18 cellular contexts compared by ENCODE assay signal in the genomic region with DNA sequence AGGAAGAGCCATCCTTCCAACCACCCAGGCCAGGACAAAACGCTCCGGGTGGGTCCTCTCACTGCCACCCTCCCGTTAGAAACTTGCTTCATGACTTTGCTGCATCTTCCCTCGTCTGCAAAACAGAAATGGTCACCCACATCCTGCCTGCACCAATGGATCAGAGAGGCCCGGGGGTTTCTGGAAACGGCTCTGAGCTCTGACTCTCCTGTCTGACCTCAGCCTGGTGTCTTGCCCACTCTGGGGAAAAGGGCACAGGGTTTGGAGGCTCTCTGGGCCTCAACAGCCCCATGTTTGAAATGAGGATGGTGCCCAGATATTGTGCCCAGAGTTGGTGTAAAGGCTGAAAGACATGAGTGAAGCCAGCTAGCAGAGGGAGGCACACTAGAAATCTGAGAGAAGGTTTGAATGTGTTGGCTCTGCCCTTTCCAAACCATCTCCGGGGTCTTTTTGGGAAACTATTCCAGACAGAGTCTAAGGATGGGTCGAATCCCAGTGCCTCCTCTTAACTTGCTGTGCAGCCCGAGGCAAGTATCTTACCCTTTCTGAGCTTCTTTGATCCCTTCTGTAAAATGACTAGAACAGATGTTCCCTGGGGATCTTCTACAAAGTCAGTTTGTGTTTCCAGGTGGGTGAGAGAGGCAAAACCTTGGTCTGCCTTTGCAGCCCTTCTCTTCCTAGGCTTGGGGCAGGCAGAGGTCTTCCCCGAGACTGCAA. TPM values are rescaled to one million over a fixed set of nuclear protein-coding genes. Genes with fewer than 3 reads are reported as not detected.
DNase-seq lines count a peak whose midpoint lies in the region; ATAC-seq, FAIRE-seq and TF ChIP-seq lines count a peak whose summit lies in the region.
"Had no signal": no experiment of that assay in that cellular context is flagged by ENCODE, and none has a peak within 500 bp of the region (broad histone marks: within the 10 kb centered on the region; RNA-seq: fewer than 3 reads in every experiment).

No MANE protein-coding gene starts in this region.

- H3K4me2 ChIP-seq in OCI-LY3 (ENCODE audit: low read length), result peak overlapping the region; percentile 12
- H3K4me2 ChIP-seq: KMS-11 had no signal

- H2AFZ ChIP-seq in OCI-LY3 (ENCODE audit: low read depth, low read length), result no peak overlapping the region

- H4K20me1 ChIP-seq in OCI-LY3 (ENCODE audit: insufficient read depth, low read length), result no peaks in the 10 kb centered on the region

- no peak overlapping the region for H3K4me3 Mint-ChIP-seq in activated CD8-positive, alpha-beta memory T cell treated with anti-CD3 and anti-CD28 coated beads, Interleukin-2, amount 10 ng/mL, durations not matched to agents 7 days and 5 days
- H3K4me3 Mint-ChIP-seq: CD8-positive, alpha-beta T cell; HFFc6 had no signal

- H3K36me3 ChIP-seq in OCI-LY3 (replicated peaks; ENCODE audit: low read depth, low read length) (no peaks in the 10 kb centered on the region), bronchial epithelial cell (ENCODE audit: control insufficient read depth, insufficient read depth, low read length) (peaks cover 4% of the 10 kb centered on the region), pancreas (peaks cover 0 to 15% (median 0%) of the 10 kb centered on the region in 3 donors)
- H3K36me3 ChIP-seq: BE2C had no signal

- no peak overlapping the region for H3K27ac Mint-ChIP-seq in activated CD8-positive, alpha-beta memory T cell treated with anti-CD3 and anti-CD28 coated beads, Interleukin-2, amount 10 ng/mL, durations not matched to agents 7 days and 5 days
- H3K27ac Mint-ChIP-seq: CD8-positive, alpha-beta T cell; HFFc6 had no signal

- H3K36me3 Mint-ChIP-seq in activated CD8-positive, alpha-beta memory T cell treated with anti-CD3 and anti-CD28 coated beads, Interleukin-2, amount 10 ng/mL, durations not matched to agents 7 days and 5 days, result no peaks in the 10 kb centered on the region

- H3K4me1 ChIP-seq in OCI-LY3 (ENCODE audit: low read length) (no peaks in the 10 kb centered on the region), pancreas (no peaks in the 10 kb centered on the region)
- H3K4me1 ChIP-seq: BE2C had no signal

- H3K4me3 ChIP-seq in OCI-LY3 (ENCODE audit: low read length) (no peak overlapping the region), bronchial epithelial cell (ENCODE audit: low read depth, low read length) (no peak overlapping the region), pancreas (no peak overlapping the region)
- H3K4me3 ChIP-seq: SJCRH30 had no signal

- ATAC-seq in activated CD8-positive, alpha-beta memory T cell treated with anti-CD3 and anti-CD28 coated beads, Interleukin-2, amount 10 ng/mL, durations not matched to agents 7 days and 5 days, result peak; percentile 27
- ATAC-seq in pancreas, result no peak

- H3K9me3 ChIP-seq in OCI-LY3 (ENCODE audit: insufficient read depth, low read length), result no peaks in the 10 kb centered on the region
- no peaks in the 10 kb centered on the region for H3K9me3 ChIP-seq in pancreas
- H3K9me3 ChIP-seq: BE2C, SJCRH30 had no signal

- H3K27ac ChIP-seq in OCI-LY3 (ENCODE audit: low read length), result no peak overlapping the region
- no peak overlapping the region for H3K27ac ChIP-seq in pancreas
- H3K27ac ChIP-seq: 22Rv1, KMS-11, SJCRH30 had no signal

- intact Hi-C loops in pancreas (cut with DNase I), result no loop called here

- H3K27me3 Mint-ChIP-seq in activated CD8-positive, alpha-beta memory T cell treated with anti-CD3 and anti-CD28 coated beads, Interleukin-2, amount 10 ng/mL, durations not matched to agents 7 days and 5 days, result no peaks in the 10 kb centered on the region

- H3K9me3 Mint-ChIP-seq in activated CD8-positive, alpha-beta memory T cell treated with anti-CD3 and anti-CD28 coated beads, Interleukin-2, amount 10 ng/mL, durations not matched to agents 7 days and 5 days (ENCODE audit: low read depth), result no peaks in the 10 kb centered on the region
- H3K9me3 Mint-ChIP-seq: CD8-positive, alpha-beta T cell; HFFc6 had no signal

- CTCF ChIA-PET in activated CD8-positive, alpha-beta memory T cell treated with anti-CD3 and anti-CD28 coated beads, Interleukin-2, amount 10 ng/mL, durations not matched to agents 7 days and 5 days (lab: Charles Lee), result interaction anchor here (0.6 to 3.4 kb wide), 30 partner anchors 8 to 1165 kb away, joined by 3 to 31 read pairs (median 4); no protein-coding TSS in a partner anchor

- WGBS in pancreas, 2 donors, result 70 to 79% methylated on average over 10 of the region's 10 CpGs

- no peaks in the 10 kb centered on the region for H3K79me2 ChIP-seq in OCI-LY3 (ENCODE audit: low read length)

- peak; percentile 51 for DNase-seq in activated CD8-positive, alpha-beta memory T cell treated with anti-CD3 and anti-CD28 coated beads, Interleukin-2, amount 10 ng/mL, durations not matched to agents 7 days and 5 days
- DNase-seq in activated CD8-positive, alpha-beta memory T cell treated with anti-CD3 and anti-CD28 coated beads, Interleukin-2, amount 50 U/mL, for 4 hours, result no peak
- no peak for DNase-seq in bronchial epithelial cell (ENCODE audit: low read depth)
- no peak for DNase-seq in ecto neural progenitor cell (ENCODE audit: low spot score)
- no peak for DNase-seq in DMS79 treated with DMSO at 0.1 percent for 48 hours (lab: John Stamatoyannopoulos, UW)
- DNase-seq in pancreas, result no peak
- no peak for DNase-seq in activated CD4-positive, CD25-positive, alpha-beta regulatory T cell (lab: John Stamatoyannopoulos, UW)
- DNase-seq: NCI-H187, NCI-H2107 had no signal

- no peak overlapping the region for H3K9ac ChIP-seq in OCI-LY3 (ENCODE audit: low read length)
- H3K9ac ChIP-seq: KMS-11 had no signal

- H3K4me1 Mint-ChIP-seq in activated CD8-positive, alpha-beta memory T cell treated with anti-CD3 and anti-CD28 coated beads, Interleukin-2, amount 10 ng/mL, durations not matched to agents 7 days and 5 days, result peaks cover 16% of the 10 kb centered on the region

- TF ChIP-seq CTCF in OCI-LY3 (IDR thresholded peaks at IDR 0.05; ENCODE audit: low read depth, low read length) (no peak), bronchial epithelial cell (IDR thresholded peaks at IDR 0.05; ENCODE audit: insufficient read depth, low read length, severe bottlenecking) (no peak), pancreas (IDR thresholded peaks at IDR 0.05) (no peak)

- FAIRE-seq in bronchial epithelial cell (lab: Jason Lieb, UNC), result peak; percentile 28
- FAIRE-seq in pancreas (lab: Jason Lieb, UNC), result no peak
- FAIRE-seq: H54 had no signal

- H3K27me3 ChIP-seq in OCI-LY3 (ENCODE audit: low read depth, low read length), result peaks cover 2% of the 10 kb centered on the region; the same call in 1 of the 2 replicates
- no peaks in the 10 kb centered on the region for H3K27me3 ChIP-seq in bronchial epithelial cell (ENCODE audit: control insufficient read depth, insufficient read depth, low read length)
- no peaks in the 10 kb centered on the region for H3K27me3 ChIP-seq in pancreas
- H3K27me3 ChIP-seq: BE2C, SJCRH30 had no signal

RNA-seq across cellular contexts. Expression of gene CRYBB3, which starts 2.1 kb away (rescaled TPM):
- total RNA-seq in activated CD8-positive, alpha-beta memory T cell treated with anti-CD3 and anti-CD28 coated beads, Interleukin-2, amount 10 ng/mL, durations not matched to agents 7 days and 5 days, result under 1 TPM in 1 of 2 experiments, not detected in 1; 0.52 TPM
- total RNA-seq in bronchial epithelial cell (not detected in 2 replicates), pancreas (under 1 TPM in 4 of 6 donors, not detected in 2; 0.26 to 0.38 (median 0.31) TPM)
- polyA plus RNA-seq in pancreas, result 1 to 10 TPM in 1 of 2 donors, under 1 TPM in 1; 0.72 to 1.6 TPM
- total RNA-seq: CD8-positive, alpha-beta T cell; HFFc6; SJCRH30 had no signal

RNA-seq across cellular contexts. Expression of gene CRYBB2, which starts 17.7 kb away (rescaled TPM):
- total RNA-seq in activated CD8-positive, alpha-beta memory T cell treated with anti-CD3 and anti-CD28 coated beads, Interleukin-2, amount 10 ng/mL, durations not matched to agents 7 days and 5 days, result not detected
- not detected in 2 replicates for total RNA-seq in bronchial epithelial cell
- total RNA-seq in pancreas, result under 1 TPM in 1 of 6 donors, not detected in 5; 0.28 TPM
- polyA plus RNA-seq in pancreas, result 1 to 10 TPM in 1 of 2 donors, under 1 TPM in 1; 0.49 to 1.5 TPM
- total RNA-seq: CD8-positive, alpha-beta T cell; PC-3 had no signal
